ENCODE assay signal across 11 cellular contexts in genomic region chr3:71211083-71211482, GRCh38.
DNase-seq lines count a peak whose midpoint lies in the region; ATAC-seq and TF ChIP-seq lines count a peak whose summit lies in the region.
"Had no signal": no experiment of that assay in that cellular context is flagged by ENCODE, and none has a peak within 500 bp of the region (broad histone marks: within the 10 kb centered on the region; RNA-seq: fewer than 3 reads in every experiment).

No MANE protein-coding gene starts in this region.

- H3K27me3 Mint-ChIP-seq in Caco-2 (ENCODE audit: insufficient read depth, unreplicated experiment) = no peaks in the 10 kb centered on the region
- no peaks in the 10 kb centered on the region for H3K27me3 Mint-ChIP-seq in stimulated activated naive CD8-positive, alpha-beta T cell treated with anti-CD3 and anti-CD28 coated beads, Interleukin-15, amount 100 ng/mL, for 72 hours
- H3K27me3 Mint-ChIP-seq in stimulated activated naive B cell treated with anti-CD40 and anti-IgM and Interleukin-4, amounts not matched to agents 10 μg/mL and 1 μg/mL and 100 μg/mL, for 72 hours = no peaks in the 10 kb centered on the region

- H3K36me3 ChIP-seq in Caco-2 (ENCODE audit: control insufficient read depth, insufficient read depth, low read length) (no peaks in the 10 kb centered on the region; the same call in 1 of the 2 replicates), liver (ENCODE audit: control insufficient read depth in 4 of 4, insufficient read depth in 3 of 4, low read depth in 1 of 4, low read length in 3 of 4) (no peaks in the 10 kb centered on the region)
- H3K36me3 ChIP-seq: spleen had no signal

- no peak for TF ChIP-seq RAD21 in liver (IDR thresholded peaks at IDR 0.05)

- intact Hi-C loops in Caco-2 (cut with micrococcal nuclease; ENCODE audit: unreplicated experiment) = no loop called here

- WGBS in liver = 57% methylated on average over 4 of the region's 4 CpGs

- TF ChIP-seq CTCF in Caco-2 (IDR thresholded peaks at IDR 0.05; ENCODE audit: insufficient read depth in 1 of 2, low read depth in 1 of 2, low read length in 1 of 2, severe bottlenecking in 1 of 2, unreplicated experiment in 1 of 2) = no peak
- TF ChIP-seq CTCF in liver (IDR thresholded peaks at IDR 0.05; ENCODE audit: low read depth, low read length, missing input control) = no peak
- TF ChIP-seq CTCF in GM10266 (IDR thresholded peaks at IDR 0.05; ENCODE audit: control insufficient read depth, insufficient read depth, low read depth, missing control alignments) = no peak

- ATAC-seq in stimulated activated naive CD8-positive, alpha-beta T cell treated with anti-CD3 and anti-CD28 coated beads, Interleukin-15, amount 100 ng/mL, for 72 hours = no peak
- no peak for ATAC-seq in stimulated activated naive B cell treated with anti-CD40 and anti-IgM and Interleukin-4, amounts not matched to agents 10 μg/mL and 1 μg/mL and 100 μg/mL, for 72 hours (replicated peaks)
- no peak for ATAC-seq in HG03432 (IDR thresholded peaks at IDR 0.05; ENCODE audit: unreplicated experiment)

- DNase-seq in Caco-2 = no peak
- peak; percentile 25 for DNase-seq in amniotic epithelial cell (ENCODE audit: low read depth)
- no peak for DNase-seq in stimulated activated naive CD8-positive, alpha-beta T cell treated with anti-CD3 and anti-CD28 coated beads, Interleukin-15, amount 100 ng/mL, for 72 hours
- DNase-seq in stimulated activated naive B cell treated with anti-CD40 and anti-IgM and Interleukin-4, amounts not matched to agents 10 μg/mL and 1 μg/mL and 100 μg/mL, for 72 hours = no peak
- no peak for DNase-seq in KG1 (lab: John Stamatoyannopoulos, UW)
- no peak for DNase-seq in GM10266 (ENCODE audit: extremely low spot score)
- DNase-seq: NCI-H510A treated with DMSO at 0.1 percent for 48 hours, spleen had no signal

- no peak overlapping the region for H3K4me3 Mint-ChIP-seq in Caco-2 (ENCODE audit: unreplicated experiment)
- H3K4me3 Mint-ChIP-seq in stimulated activated naive CD8-positive, alpha-beta T cell treated with anti-CD3 and anti-CD28 coated beads, Interleukin-15, amount 100 ng/mL, for 72 hours = peak overlapping the region; percentile 14 to 70
- H3K4me3 Mint-ChIP-seq in stimulated activated naive B cell treated with anti-CD40 and anti-IgM and Interleukin-4, amounts not matched to agents 10 μg/mL and 1 μg/mL and 100 μg/mL, for 72 hours = no peak overlapping the region

- H3K27ac ChIP-seq in liver (ENCODE audit: low read depth in 1 of 2, low read length in 2 of 2) = peak overlapping the region; percentile 49 to 68
- H3K27ac ChIP-seq: HL-60 had no signal

- H3K27ac Mint-ChIP-seq in Caco-2 (ENCODE audit: unreplicated experiment) = peak overlapping the region; percentile 66
- H3K27ac Mint-ChIP-seq in stimulated activated naive CD8-positive, alpha-beta T cell treated with anti-CD3 and anti-CD28 coated beads, Interleukin-15, amount 100 ng/mL, for 72 hours = peak overlapping the region; percentile 20 to 80
- H3K27ac Mint-ChIP-seq in stimulated activated naive B cell treated with anti-CD40 and anti-IgM and Interleukin-4, amounts not matched to agents 10 μg/mL and 1 μg/mL and 100 μg/mL, for 72 hours = no peak overlapping the region

- H3K36me3 Mint-ChIP-seq in Caco-2 (ENCODE audit: insufficient read depth, unreplicated experiment) = peaks cover 14% of the 10 kb centered on the region
- H3K36me3 Mint-ChIP-seq in stimulated activated naive B cell treated with anti-CD40 and anti-IgM and Interleukin-4, amounts not matched to agents 10 μg/mL and 1 μg/mL and 100 μg/mL, for 72 hours = peaks cover 8 to 23% of the 10 kb centered on the region in 2 donors

- no peak overlapping the region for H3K4me3 ChIP-seq in Caco-2 (ENCODE audit: low read depth, low read length)
- no peak overlapping the region for H3K4me3 ChIP-seq in liver (ENCODE audit: low read depth in 1 of 3, low read length in 3 of 3)
- H3K4me3 ChIP-seq: spleen had no signal

- H3K4me1 Mint-ChIP-seq in Caco-2 (ENCODE audit: low read depth, unreplicated experiment) = peaks cover 39% of the 10 kb centered on the region
- H3K4me1 Mint-ChIP-seq in stimulated activated naive CD8-positive, alpha-beta T cell treated with anti-CD3 and anti-CD28 coated beads, Interleukin-15, amount 100 ng/mL, for 72 hours = peaks cover 97% of the 10 kb centered on the region
- H3K4me1 Mint-ChIP-seq in stimulated activated naive B cell treated with anti-CD40 and anti-IgM and Interleukin-4, amounts not matched to agents 10 μg/mL and 1 μg/mL and 100 μg/mL, for 72 hours = peaks cover 40 to 82% of the 10 kb centered on the region in 2 donors

- no peaks in the 10 kb centered on the region for H3K9me3 ChIP-seq in Caco-2
- H3K9me3 ChIP-seq in liver (ENCODE audit: control insufficient read depth in 4 of 4, low read length in 3 of 4) = no peaks in the 10 kb centered on the region
- H3K9me3 ChIP-seq: spleen had no signal

- no peaks in the 10 kb centered on the region for H3K27me3 ChIP-seq in Caco-2 (replicated peaks; ENCODE audit: control insufficient read depth, insufficient read depth, low read length)
- H3K27me3 ChIP-seq in liver (ENCODE audit: control insufficient read depth in 4 of 4, insufficient read depth in 4 of 4, low read length in 3 of 4) = no peaks in the 10 kb centered on the region
- H3K27me3 ChIP-seq: spleen had no signal

- no peaks in the 10 kb centered on the region for H3K9me3 Mint-ChIP-seq in Caco-2 (ENCODE audit: unreplicated experiment)
- H3K9me3 Mint-ChIP-seq in stimulated activated naive CD8-positive, alpha-beta T cell treated with anti-CD3 and anti-CD28 coated beads, Interleukin-15, amount 100 ng/mL, for 72 hours = peaks cover 0 to 7% of the 10 kb centered on the region in 2 donors
- H3K9me3 Mint-ChIP-seq in stimulated activated naive B cell treated with anti-CD40 and anti-IgM and Interleukin-4, amounts not matched to agents 10 μg/mL and 1 μg/mL and 100 μg/mL, for 72 hours = no peaks in the 10 kb centered on the region

- peaks cover 44% of the 10 kb centered on the region for H3K4me1 ChIP-seq in Caco-2
- peaks cover 8 to 42% (median 37%) of the 10 kb centered on the region in 4 donors for H3K4me1 ChIP-seq in liver (ENCODE audit: control insufficient read depth in 4 of 4, insufficient read depth in 4 of 4, low read length in 3 of 4)

- no TSS peak for BruUV-seq in Caco-2 (replicated peaks; lab: Mats Ljungman, UMichigan)

- CTCF ChIA-PET in Caco-2 (lab: Charles Lee) = no interaction called here

- no peak overlapping the region for H3K9ac ChIP-seq in liver (ENCODE audit: low read depth in 1 of 2, low read length in 2 of 2)

- POLR2A ChIA-PET in Caco-2 (lab: Charles Lee) = no interaction called here

TF ChIP-seq in liver, 16 proteins besides CTCF, POLR2A, EP300 and RAD21:
- TF ChIP-seq HNF4A (conservative IDR thresholded peaks at IDR 0.05) = peak; percentile 48 to 59
- TF ChIP-seq YY1 (IDR thresholded peaks at IDR 0.05) = no peak
- TF ChIP-seq TAF1 (conservative IDR thresholded peaks at IDR 0.05) = no peak
- TF ChIP-seq GABPA (IDR thresholded peaks at IDR 0.05 in 1 of 2, conservative IDR thresholded peaks at IDR 0.05 in 1 of 2) = no peak

Comparison
In these comparisons a context has a peak if more than half of its experiments do, and no peak if none do; other contexts are left out.
1. H3K4me3 Mint-ChIP-seq: peak in stimulated activated naive CD8-positive, alpha-beta T cell treated with anti-CD3 and anti-CD28 coated beads, Interleukin-15, amount 100 ng/mL, for 72 hours (2 of 2); none in Caco-2 (single experiment) and stimulated activated naive B cell treated with anti-CD40 and anti-IgM and Interleukin-4, amounts not matched to agents 10 μg/mL and 1 μg/mL and 100 μg/mL, for 72 hours (0 of 2).